ENCODE assay signal across 22 cellular contexts in genomic region chr1:26083246-26083645, GRCh38. TPM values are rescaled to one million over a fixed set of nuclear protein-coding genes. Genes with fewer than 3 reads are reported as not detected.
DNase-seq lines count a peak whose midpoint lies in the region; ATAC-seq and TF ChIP-seq lines count a peak whose summit lies in the region.
"Had no signal": no experiment of that assay in that cellular context is flagged by ENCODE, and none has a peak within 500 bp of the region (broad histone marks: within the 10 kb centered on the region; RNA-seq: fewer than 3 reads in every experiment).

No MANE protein-coding gene starts in this region.

- no peak overlapping the region for H2BK120ac ChIP-seq in mesendoderm (ENCODE audit: low read depth, low read length)

- no peak overlapping the region for H3K4me3 ChIP-seq in MG63
- H3K4me3 ChIP-seq in fibroblast of the aortic adventitia (ENCODE audit: low read depth, low read length), result no peak overlapping the region
- H3K4me3 ChIP-seq in mesendoderm (ENCODE audit: low read length), result no peak overlapping the region
- H3K4me3 ChIP-seq in tibial nerve, result no peak overlapping the region
- H3K4me3 ChIP-seq in OCI-LY7 (ENCODE audit: low read depth, low read length, poor library complexity, severe bottlenecking), result no peak overlapping the region
- H3K4me3 ChIP-seq: right lobe of liver, testis had no signal

- H3K4me1 Mint-ChIP-seq in Calu3 (ENCODE audit: low read depth, unreplicated experiment), result peaks cover 28% of the 10 kb centered on the region
- H3K4me1 Mint-ChIP-seq in stimulated activated effector memory CD8-positive, alpha-beta T cell treated with anti-CD3 and anti-CD28 coated beads, Interleukin-12 subunit alpha, Interleukin-12 subunit beta, amount 100 ng/mL, for 72 hours, result no peaks in the 10 kb centered on the region
- H3K4me1 Mint-ChIP-seq: activated B cell treated with CpG ODN at 0.5 μM for 24 hours; activated T-helper 17 cell treated with anti-CD3 and anti-CD28 coated beads, Interleukin-2, amount 50 U/mL, for 72 hours; immature natural killer cell had no signal

- H3K4me2 ChIP-seq in mesendoderm (ENCODE audit: low read length) (no peak overlapping the region), OCI-LY7 (ENCODE audit: low read length) (no peak overlapping the region)

- no peaks in the 10 kb centered on the region for H4K20me1 ChIP-seq in OCI-LY7 (ENCODE audit: insufficient read depth, low read length)

- H3K4me1 ChIP-seq in mesendoderm (ENCODE audit: control insufficient read depth, low read depth, low read length) (peaks cover 5% of the 10 kb centered on the region), tibial nerve (no peaks in the 10 kb centered on the region), OCI-LY7 (ENCODE audit: insufficient read depth, low read length, poor library complexity, severe bottlenecking) (no peaks in the 10 kb centered on the region)
- H3K4me1 ChIP-seq: testis had no signal

- no peaks in the 10 kb centered on the region for H3K9me3 Mint-ChIP-seq in Calu3 (ENCODE audit: low read depth, unreplicated experiment)
- no peaks in the 10 kb centered on the region for H3K9me3 Mint-ChIP-seq in stimulated activated effector memory CD8-positive, alpha-beta T cell treated with anti-CD3 and anti-CD28 coated beads, Interleukin-12 subunit alpha, Interleukin-12 subunit beta, amount 100 ng/mL, for 72 hours
- H3K9me3 Mint-ChIP-seq: activated B cell treated with CpG ODN at 0.5 μM for 24 hours; activated T-helper 17 cell treated with anti-CD3 and anti-CD28 coated beads, Interleukin-2, amount 50 U/mL, for 72 hours; immature natural killer cell had no signal

- H3K4me3 Mint-ChIP-seq in Calu3 (ENCODE audit: low read depth, unreplicated experiment), result no peak overlapping the region
- H3K4me3 Mint-ChIP-seq in stimulated activated effector memory CD8-positive, alpha-beta T cell treated with anti-CD3 and anti-CD28 coated beads, Interleukin-12 subunit alpha, Interleukin-12 subunit beta, amount 100 ng/mL, for 72 hours, result no peak overlapping the region
- H3K4me3 Mint-ChIP-seq: activated B cell treated with CpG ODN at 0.5 μM for 24 hours; activated T-helper 17 cell treated with anti-CD3 and anti-CD28 coated beads, Interleukin-2, amount 50 U/mL, for 72 hours; immature natural killer cell had no signal

- WGBS in mesendoderm (ENCODE audit: extremely low coverage, insufficient coverage, low lambda C conversion rate), result no CpG with 5 or more reads among the region's 5 CpGs
- 45 to 53% methylated on average over 5 of the region's 5 CpGs for WGBS in tibial nerve, 2 donors

- H3K27me3 ChIP-seq in MG63, result no peaks in the 10 kb centered on the region
- H3K27me3 ChIP-seq in mesendoderm (ENCODE audit: insufficient read depth, low read length, poor library complexity), result no peaks in the 10 kb centered on the region
- peaks cover 0 to 6% of the 10 kb centered on the region in 2 donors for H3K27me3 ChIP-seq in tibial nerve
- H3K27me3 ChIP-seq: right lobe of liver, testis had no signal

- no peak for TF ChIP-seq EP300 in tibial nerve (IDR thresholded peaks at IDR 0.05)

- H2BK15ac ChIP-seq in mesendoderm (replicated peaks; ENCODE audit: low read depth), result no peak overlapping the region

- BruUV-seq in Calu3 (replicated peaks; lab: Mats Ljungman, UMichigan) (no TSS peak), OCI-LY7 (replicated peaks; lab: Mats Ljungman, UMichigan) (no TSS peak)

- no peaks in the 10 kb centered on the region for H3K79me2 ChIP-seq in mesendoderm (ENCODE audit: control insufficient read depth, insufficient read depth, low read length)
- no peaks in the 10 kb centered on the region for H3K79me2 ChIP-seq in OCI-LY7 (ENCODE audit: insufficient read depth, low read depth, low read length)

- no peak overlapping the region for H3K9ac ChIP-seq in mesendoderm (ENCODE audit: low read length)

- no peak for TF ChIP-seq POLR2A in tibial nerve (IDR thresholded peaks at IDR 0.05)

- POLR2A ChIA-PET in OCI-LY7 (lab: Charles Lee), result no interaction called here

- H2BK5ac ChIP-seq in mesendoderm (ENCODE audit: low read length), result no peak overlapping the region

- DNase-seq in Calu3 (peak; percentile 4), MG63 (peak; percentile 42), fibroblast of the aortic adventitia (ENCODE audit: low read depth) (peak; percentile 54), mesendoderm (no peak), tibial nerve (ENCODE audit: low spot score in 2 of 2) (no peak), OCI-LY7 (ENCODE audit: low spot score) (no peak), HPDE6-E6E7 (ENCODE audit: extremely low spot score) (no peak)
- DNase-seq in stimulated activated effector memory CD8-positive, alpha-beta T cell treated with anti-CD3 and anti-CD28 coated beads, Interleukin-12 subunit alpha, Interleukin-12 subunit beta, amount 100 ng/mL, for 72 hours (ENCODE audit: low spot score in 2 of 2), result no peak
- DNase-seq: activated B cell treated with CpG ODN at 0.5 μM for 24 hours; activated CD8-positive, alpha-beta memory T cell treated with anti-CD3 and anti-CD28 coated beads for 24 hours; AML-193; GF-D8; immature natural killer cell; NCI-H2107; right lobe of liver; stimulated activated CD4-positive, alpha-beta T cell treated with anti-CD3 and anti-CD28 coated beads, Interleukin-2, amount 100 ng/mL, for 48 hours; stimulated activated CD8-positive, alpha-beta memory T cell treated with anti-CD3 and anti-CD28 coated beads, Interleukin-4, amount 100 ng/mL, for 48 hours; testis had no signal

- no peak overlapping the region for H3K27ac Mint-ChIP-seq in Calu3 (ENCODE audit: unreplicated experiment)
- no peak overlapping the region for H3K27ac Mint-ChIP-seq in stimulated activated effector memory CD8-positive, alpha-beta T cell treated with anti-CD3 and anti-CD28 coated beads, Interleukin-12 subunit alpha, Interleukin-12 subunit beta, amount 100 ng/mL, for 72 hours
- H3K27ac Mint-ChIP-seq: activated B cell treated with CpG ODN at 0.5 μM for 24 hours; activated T-helper 17 cell treated with anti-CD3 and anti-CD28 coated beads, Interleukin-2, amount 50 U/mL, for 72 hours; immature natural killer cell had no signal

- H2AK5ac ChIP-seq in mesendoderm (ENCODE audit: low read length), result peak overlapping the region; percentile 14

- CTCF ChIA-PET in Calu3 (lab: Charles Lee), result interaction anchor here (0.5 kb wide), 1 partner anchor 164 kb away, joined by 3 read pairs; no protein-coding TSS in a partner anchor
- CTCF ChIA-PET in OCI-LY7 (lab: Charles Lee; ENCODE audit: unreplicated experiment), result no interaction called here

- H2AFZ ChIP-seq in OCI-LY7 (ENCODE audit: low read length), result no peak overlapping the region

- no peaks in the 10 kb centered on the region for H3K36me3 Mint-ChIP-seq in Calu3 (ENCODE audit: insufficient read depth, unreplicated experiment)
- H3K36me3 Mint-ChIP-seq in stimulated activated effector memory CD8-positive, alpha-beta T cell treated with anti-CD3 and anti-CD28 coated beads, Interleukin-12 subunit alpha, Interleukin-12 subunit beta, amount 100 ng/mL, for 72 hours, result no peaks in the 10 kb centered on the region
- H3K36me3 Mint-ChIP-seq: immature natural killer cell had no signal

- H3K18ac ChIP-seq in mesendoderm (ENCODE audit: low read length), result no peak overlapping the region

- H3K23ac ChIP-seq in mesendoderm (ENCODE audit: low read length), result no peak overlapping the region

- no peak for ATAC-seq in stimulated activated effector memory CD8-positive, alpha-beta T cell treated with anti-CD3 and anti-CD28 coated beads, Interleukin-12 subunit alpha, Interleukin-12 subunit beta, amount 100 ng/mL, for 72 hours
- ATAC-seq: activated T-helper 17 cell treated with anti-CD3 and anti-CD28 coated beads, Interleukin-2, amount 50 U/mL, for 72 hours; right lobe of liver had no signal

- intact Hi-C loops in Calu3 (cut with micrococcal nuclease; ENCODE audit: unreplicated experiment), result no loop called here
- intact Hi-C loops in OCI-LY7 (cut with micrococcal nuclease; ENCODE audit: unreplicated experiment), result no loop called here

- no peaks in the 10 kb centered on the region for H3K9me2 ChIP-seq in OCI-LY7 (ENCODE audit: insufficient read depth, low read length)

- H3K27ac ChIP-seq in mesendoderm (ENCODE audit: low read depth, low read length) (no peak overlapping the region), tibial nerve (no peak overlapping the region), OCI-LY7 (ENCODE audit: low read depth, low read length, poor library complexity, severe bottlenecking) (no peak overlapping the region)
- H3K27ac ChIP-seq: right lobe of liver, testis had no signal

- TF ChIP-seq CTCF in Calu3 (IDR thresholded peaks at IDR 0.05; ENCODE audit: unreplicated experiment) (no peak), fibroblast of the aortic adventitia (IDR thresholded peaks at IDR 0.05; ENCODE audit: insufficient read depth, low read length) (no peak), tibial nerve (IDR thresholded peaks at IDR 0.05) (no peak), OCI-LY7 (conservative IDR thresholded peaks at IDR 0.05; ENCODE audit: low read length) (no peak)

- no peak overlapping the region for H4K5ac ChIP-seq in mesendoderm (ENCODE audit: low read length)

- H3K56ac ChIP-seq in mesendoderm (ENCODE audit: low read length), result no peak overlapping the region

- H3K36me3 ChIP-seq in MG63 (no peaks in the 10 kb centered on the region), mesendoderm (ENCODE audit: control insufficient read depth, insufficient read depth, low read length) (no peaks in the 10 kb centered on the region), tibial nerve (no peaks in the 10 kb centered on the region), OCI-LY7 (ENCODE audit: insufficient read depth, low read length) (no peaks in the 10 kb centered on the region)
- H3K36me3 ChIP-seq: right lobe of liver had no signal

- H3K4ac ChIP-seq in mesendoderm (ENCODE audit: low read depth, low read length), result no peak overlapping the region

- no peaks in the 10 kb centered on the region for H3K9me3 ChIP-seq in MG63
- no peaks in the 10 kb centered on the region for H3K9me3 ChIP-seq in tibial nerve
- H3K9me3 ChIP-seq in OCI-LY7 (ENCODE audit: low read length), result no peaks in the 10 kb centered on the region
- H3K9me3 ChIP-seq: right lobe of liver, testis had no signal

- no peak overlapping the region for H4K8ac ChIP-seq in mesendoderm (ENCODE audit: low read depth, low read length)

- no peaks in the 10 kb centered on the region for H3K79me1 ChIP-seq in mesendoderm (ENCODE audit: low read length)

- no peaks in the 10 kb centered on the region for H3K27me3 Mint-ChIP-seq in Calu3 (ENCODE audit: unreplicated experiment)

RNA-seq across cellular contexts. Expression of gene TRIM63, which starts 15.8 kb away (rescaled TPM):
- not detected in 2 replicates for total RNA-seq in Calu3 (2022)
- total RNA-seq in MG63 (2014; rRNA removed; shearing (Covaris generic); ENCODE audit: low replicate concordance), result not detected in 2 replicates
- total RNA-seq in fibroblast of the aortic adventitia (ENCODE audit: low replicate concordance), result 0.09 and 1.5 TPM in 2 replicates
- polyA plus RNA-seq in mesendoderm (2013, experiment 1 of 2), result not detected
- polyA plus RNA-seq in mesendoderm (2013, experiment 2 of 2), result 0.03 TPM
- total RNA-seq in tibial nerve, result under 1 TPM in 2 of 4 donors, not detected in 2; 0.21 to 0.98 TPM
- not detected in 2 replicates for total RNA-seq in OCI-LY7 (2014; rRNA removed; shearing (Covaris generic))
- total RNA-seq in OCI-LY7 (2022), result not detected in 2 replicates
- total RNA-seq: activated B cell treated with CpG ODN at 0.5 μM for 24 hours; activated T-helper 17 cell treated with anti-CD3 and anti-CD28 coated beads, Interleukin-2, amount 50 U/mL, for 72 hours; cerebellum; T-helper 1 cell treated with Interleukin-12 subunit alpha and Interleukin-12 subunit beta and Interleukin-4 antibody, amounts not matched to agents 30 ng/mL and 1 ng/mL, for 36 hours had no signal

RNA-seq across cellular contexts. Expression of gene PDIK1L, which starts 28.4 kb away (rescaled TPM):
- total RNA-seq in Calu3 (2022) (11.4 and 11.9 TPM in 2 replicates), fibroblast of the aortic adventitia (ENCODE audit: low replicate concordance) (5.5 and 10.1 TPM in 2 replicates), tibial nerve (1 to 10 TPM; 5.4 to 9.0 (median 7.1) TPM), OCI-LY7 (2022) (17.2 and 21.3 TPM in 2 replicates)
- 2.4 and 10.4 TPM in 2 replicates for total RNA-seq in MG63 (2014; rRNA removed; shearing (Covaris generic); ENCODE audit: low replicate concordance)
- 1.2 TPM for polyA plus RNA-seq in mesendoderm (2013, experiment 1 of 2)
- 1.2 TPM for polyA plus RNA-seq in mesendoderm (2013, experiment 2 of 2)
- 10.4 and 12.9 TPM in 2 replicates for total RNA-seq in OCI-LY7 (2014; rRNA removed; shearing (Covaris generic))

RNA-seq across cellular contexts. Expression of gene SLC30A2, which starts 37.3 kb away (rescaled TPM):
- total RNA-seq in Calu3 (2022) (not detected in 2 replicates), fibroblast of the aortic adventitia (ENCODE audit: low replicate concordance) (not detected in 2 replicates), tibial nerve (not detected), OCI-LY7 (2022) (not detected in 2 replicates)
- total RNA-seq in MG63 (2014; rRNA removed; shearing (Covaris generic); ENCODE audit: low replicate concordance), result not detected in 2 replicates
- polyA plus RNA-seq in mesendoderm (2013, experiment 1 of 2), result 0.35 TPM
- polyA plus RNA-seq in mesendoderm (2013, experiment 2 of 2), result 0.41 TPM
- total RNA-seq in OCI-LY7 (2014; rRNA removed; shearing (Covaris generic)), result not detected in 2 replicates
- total RNA-seq: activated B cell treated with CpG ODN at 0.5 μM for 24 hours; activated T-helper 17 cell treated with anti-CD3 and anti-CD28 coated beads, Interleukin-2, amount 50 U/mL, for 72 hours; cerebellum; mesenteric fat pad; T-helper 1 cell treated with Interleukin-12 subunit alpha and Interleukin-12 subunit beta and Interleukin-4 antibody, amounts not matched to agents 30 ng/mL and 1 ng/mL, for 36 hours had no signal
- polyA plus RNA-seq: immature natural killer cell had no signal

Comparison
In these comparisons a context has a peak if more than half of its experiments do, and no peak if none do; other contexts are left out.
1. DNase-seq: peak in Calu3 (single experiment), MG63 (single experiment) and fibroblast of the aortic adventitia (single experiment); none in mesendoderm (single experiment), tibial nerve (0 of 2), OCI-LY7 (single experiment), HPDE6-E6E7 (single experiment) and stimulated activated effector memory CD8-positive, alpha-beta T cell treated with anti-CD3 and anti-CD28 coated beads, Interleukin-12 subunit alpha, Interleukin-12 subunit beta, amount 100 ng/mL, for 72 hours (0 of 2).